Comparison of ENCODE assay signal across 23 cellular contexts in genomic region chr7:84297606-84298005, GRCh38.
"Had no signal": no experiment of that assay in that cellular context is flagged by ENCODE, and none has a peak within 500 bp of the region (broad histone marks: within the 10 kb centered on the region; RNA-seq: fewer than 3 reads in every experiment).

No MANE protein-coding gene starts in this region.

- H3K36me3 ChIP-seq: cardiac muscle cell had no signal

- ATAC-seq: activated naive CD4-positive, alpha-beta T cell treated with anti-CD3 and anti-CD28 coated beads, Interleukin-2, amount 50 U/mL, for 72 hours; activated naive CD8-positive, alpha-beta T cell treated with anti-CD3 and anti-CD28 coated beads, Interleukin-2, amount 50 U/mL, for 24 hours; activated T-cell treated with anti-CD3 and anti-CD28 coated beads, Interleukin-2, amount 50 U/mL, for 4 hours; PC-3; T-cell had no signal

- H3K9ac ChIP-seq: KMS-11 had no signal

- H3K27me3 ChIP-seq: cardiac muscle cell had no signal

- H3K4me3 ChIP-seq: cardiac muscle cell had no signal

- H3K4me2 ChIP-seq: KMS-11 had no signal

- DNase-seq: activated CD4-positive, alpha-beta memory T cell treated with anti-CD3 and anti-CD28 coated beads for 36 hours; activated CD4-positive, alpha-beta T cell treated with anti-CD3 and anti-CD28 coated beads, Interleukin-2, amount 10 ng/mL, durations not matched to agents 7 days and 5 days; activated CD4-positive, CD25-positive, alpha-beta regulatory T cell; activated CD8-positive, alpha-beta memory T cell treated with anti-CD3 and anti-CD28 coated beads for 24 hours; activated effector memory CD4-positive, alpha-beta T cell treated with anti-CD3 and anti-CD28 coated beads, Interleukin-2, amount 50 U/mL, for 16 hours; activated naive CD4-positive, alpha-beta T cell treated with Interleukin-2 at 50 U/mL for 16 hours; activated naive CD8-positive, alpha-beta T cell treated with anti-CD3 and anti-CD28 coated beads, Interleukin-2, amount 50 U/mL, for 24 hours; activated T-cell treated with anti-CD3 and anti-CD28 coated beads, Interleukin-2, amount 50 U/mL, for 4 hours; amygdala; NCI-H1092; NCI-H1417; NCI-H1694; NCI-H2029 treated with DMSO at 0.1 percent for 48 hours; NCI-H345; NCI-H510A; PC-3; SHP77 treated with DMSO at 0.1 percent for 48 hours; T-cell; T-helper 2 cell; T1000 had no signal

- H3K27ac ChIP-seq: cardiac muscle cell, KMS-11 had no signal
